In genomic region chr9:133351908-133352634, GRCh38 we compare ENCODE assay signal across 8 cellular contexts. TPM values are rescaled to one million over a fixed set of nuclear protein-coding genes. Genes with fewer than 3 reads are reported as not detected.
DNase-seq lines count a peak whose midpoint lies in the region; ATAC-seq and TF ChIP-seq lines count a peak whose summit lies in the region.

No MANE protein-coding gene starts in this region.

- POLR2A ChIA-PET in activated CD4-positive, alpha-beta T cell treated with anti-CD3 and anti-CD28 coated beads, Interleukin-2, amount 10 ng/mL, durations not matched to agents 7 days and 5 days (lab: Charles Lee) = no interaction called here

- DNase-seq in NCI-H82 (lab: John Stamatoyannopoulos, UW) (peak; percentile 83), NCI-H82 treated with DMSO at 0.1 percent for 48 hours (lab: John Stamatoyannopoulos, UW; ENCODE audit: unreplicated experiment) (no peak), LNCaP clone FGC (ENCODE audit: low read depth) (peak; percentile 69), foreskin melanocyte (peak; percentile 62), thoracic aorta (ENCODE audit: low spot score) (no peak), NCI-H2196 treated with DMSO at 0.1 percent for 48 hours (lab: John Stamatoyannopoulos, UW; ENCODE audit: unreplicated experiment) (no peak)
- DNase-seq in activated CD4-positive, alpha-beta T cell treated with anti-CD3 and anti-CD28 coated beads, Interleukin-2, amount 10 ng/mL, durations not matched to agents 7 days and 5 days = peak; percentile 50

- no peak overlapping the region for H3K4me3 Mint-ChIP-seq in activated CD4-positive, alpha-beta T cell treated with anti-CD3 and anti-CD28 coated beads, Interleukin-2, amount 10 ng/mL, durations not matched to agents 7 days and 5 days

- H3K36me3 ChIP-seq in thoracic aorta = peaks cover 36% of the 10 kb centered on the region

- H3K27ac ChIP-seq in thoracic aorta = no peak overlapping the region

- no peaks in the 10 kb centered on the region for H3K9me3 Mint-ChIP-seq in activated CD4-positive, alpha-beta T cell treated with anti-CD3 and anti-CD28 coated beads, Interleukin-2, amount 10 ng/mL, durations not matched to agents 7 days and 5 days

- H3K27me3 ChIP-seq in thoracic aorta (replicated peaks; ENCODE audit: insufficient read depth) = no peaks in the 10 kb centered on the region

- H3K36me3 Mint-ChIP-seq in activated CD4-positive, alpha-beta T cell treated with anti-CD3 and anti-CD28 coated beads, Interleukin-2, amount 10 ng/mL, durations not matched to agents 7 days and 5 days (ENCODE audit: low read depth) = peaks cover 54% of the 10 kb centered on the region

- no peak overlapping the region for H3K4me3 ChIP-seq in LNCaP clone FGC (ENCODE audit: low read depth, low read length)
- H3K4me3 ChIP-seq in thoracic aorta = no peak overlapping the region

- peaks cover 52% of the 10 kb centered on the region for H3K4me1 Mint-ChIP-seq in activated CD4-positive, alpha-beta T cell treated with anti-CD3 and anti-CD28 coated beads, Interleukin-2, amount 10 ng/mL, durations not matched to agents 7 days and 5 days

- H3K4me1 ChIP-seq in thoracic aorta (ENCODE audit: control insufficient read depth in 1 of 2, low read depth in 2 of 2) = peaks cover 19 to 38% of the 10 kb centered on the region in 2 donors

- peak; percentile 77 for TF ChIP-seq CTCF in LNCaP clone FGC (IDR thresholded peaks at IDR 0.05; ENCODE audit: control insufficient read depth, extremely low read depth, insufficient read depth)
- TF ChIP-seq CTCF in thoracic aorta (IDR thresholded peaks at IDR 0.05) = peak; percentile 15

- CTCF ChIA-PET in activated CD4-positive, alpha-beta T cell treated with anti-CD3 and anti-CD28 coated beads, Interleukin-2, amount 10 ng/mL, durations not matched to agents 7 days and 5 days (lab: Charles Lee) = interaction anchor here (0.9 to 2.6 kb wide), 7 partner anchors 9 to 66 kb away, joined by 3 to 10 read pairs (median 3); no protein-coding TSS in a partner anchor

- no peak overlapping the region for H3K27ac Mint-ChIP-seq in activated CD4-positive, alpha-beta T cell treated with anti-CD3 and anti-CD28 coated beads, Interleukin-2, amount 10 ng/mL, durations not matched to agents 7 days and 5 days

- no peak for ATAC-seq in thoracic aorta (ENCODE audit: insufficient number of reproducible peaks, low FRiP score, low read depth)
- ATAC-seq in HG03196 (IDR thresholded peaks at IDR 0.05; ENCODE audit: unreplicated experiment) = no peak

- H3K27me3 Mint-ChIP-seq in activated CD4-positive, alpha-beta T cell treated with anti-CD3 and anti-CD28 coated beads, Interleukin-2, amount 10 ng/mL, durations not matched to agents 7 days and 5 days = no peaks in the 10 kb centered on the region

- no peaks in the 10 kb centered on the region for H3K9me3 ChIP-seq in thoracic aorta

RNA-seq across cellular contexts. Expression of gene RPL7A, which starts 4.1 kb away (rescaled TPM):
- 1,000 to 10,000 TPM; 1,880 to 1,928 TPM for total RNA-seq in activated CD4-positive, alpha-beta T cell treated with anti-CD3 and anti-CD28 coated beads, Interleukin-2, amount 10 ng/mL, durations not matched to agents 7 days and 5 days
- total RNA-seq in thoracic aorta = 100 to 1,000 TPM; 889 to 895 TPM

RNA-seq across cellular contexts. Expression of gene MED22, which starts 4.1 kb away (rescaled TPM):
- total RNA-seq in activated CD4-positive, alpha-beta T cell treated with anti-CD3 and anti-CD28 coated beads, Interleukin-2, amount 10 ng/mL, durations not matched to agents 7 days and 5 days = 10 to 100 TPM; 25.6 to 27.2 TPM
- total RNA-seq in thoracic aorta = 10 to 100 TPM; 50.0 to 51.2 TPM

RNA-seq across cellular contexts. Expression of gene SURF1, which starts 4.2 kb away (rescaled TPM):
- 10 to 100 TPM; 39.4 to 48.9 TPM for total RNA-seq in activated CD4-positive, alpha-beta T cell treated with anti-CD3 and anti-CD28 coated beads, Interleukin-2, amount 10 ng/mL, durations not matched to agents 7 days and 5 days
- total RNA-seq in thoracic aorta = 10 to 100 TPM; 47.6 to 66.6 TPM

RNA-seq across cellular contexts. Expression of gene SURF2, which starts 4.3 kb away (rescaled TPM):
- 10 to 100 TPM; 14.8 to 16.0 TPM for total RNA-seq in activated CD4-positive, alpha-beta T cell treated with anti-CD3 and anti-CD28 coated beads, Interleukin-2, amount 10 ng/mL, durations not matched to agents 7 days and 5 days
- 10 to 100 TPM in 1 of 2 donors, 1 to 10 TPM in 1; 7.0 to 13.3 TPM for total RNA-seq in thoracic aorta

RNA-seq across cellular contexts. Expression of gene SURF6, which starts 16.1 kb away (rescaled TPM):
- 10 to 100 TPM; 14.2 to 17.3 TPM for total RNA-seq in activated CD4-positive, alpha-beta T cell treated with anti-CD3 and anti-CD28 coated beads, Interleukin-2, amount 10 ng/mL, durations not matched to agents 7 days and 5 days
- total RNA-seq in thoracic aorta = 10 to 100 TPM; 11.6 to 46.1 TPM

Comparison
In these comparisons a context has a peak if more than half of its experiments do, and no peak if none do; other contexts are left out.
1. DNase-seq: peak in NCI-H82 (single experiment), LNCaP clone FGC (single experiment), activated CD4-positive, alpha-beta T cell treated with anti-CD3 and anti-CD28 coated beads, Interleukin-2, amount 10 ng/mL, durations not matched to agents 7 days and 5 days (single experiment) and foreskin melanocyte (single experiment); none in NCI-H82 treated with DMSO at 0.1 percent for 48 hours (single experiment), thoracic aorta (single experiment) and NCI-H2196 treated with DMSO at 0.1 percent for 48 hours (single experiment).